Comparison of ENCODE assay signal across 20 cellular contexts in the genomic region with DNA sequence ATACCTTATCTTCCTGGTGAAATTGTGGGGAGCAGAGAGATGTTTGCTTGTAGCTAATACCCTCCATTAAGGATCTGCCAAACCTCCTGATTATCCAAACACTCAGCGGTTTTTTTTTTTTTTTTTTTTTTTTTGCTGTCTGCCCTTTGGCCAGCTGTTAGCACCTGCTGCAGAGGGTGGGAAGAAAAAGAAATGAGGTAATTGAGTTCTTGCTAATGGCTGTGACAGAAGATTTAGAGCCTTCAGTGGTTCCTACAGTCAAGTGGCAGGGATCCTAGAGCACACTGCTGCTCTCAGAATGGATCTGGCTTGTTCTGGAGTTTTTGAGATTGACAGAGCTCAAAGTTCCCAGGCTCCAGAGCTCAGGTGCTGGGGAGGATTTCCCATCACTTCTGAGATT.
DNase-seq lines count a peak whose midpoint lies in the region; ATAC-seq lines count a peak whose summit lies in the region.
"Had no signal": no experiment of that assay in that cellular context is flagged by ENCODE, and none has a peak within 500 bp of the region (broad histone marks: within the 10 kb centered on the region; RNA-seq: fewer than 3 reads in every experiment).

No MANE protein-coding gene starts in this region.

- no peaks in the 10 kb centered on the region for H3K9me3 Mint-ChIP-seq in T-cell

- no peaks in the 10 kb centered on the region for H3K27me3 Mint-ChIP-seq in T-cell
- H3K27me3 Mint-ChIP-seq: naive thymus-derived CD8-positive, alpha-beta T cell had no signal

- peaks cover 5 to 23% (median 17%) of the 10 kb centered on the region in 3 donors for H3K4me1 Mint-ChIP-seq in T-cell

- CTCF ChIA-PET in T-cell (lab: Charles Lee), result interaction anchor here in 1 of 2 donors (0.6 kb wide), 3 partner anchors 47 to 870 kb away, joined by 3 to 12 read pairs (median 7); no protein-coding TSS in a partner anchor

- POLR2A ChIA-PET in T-cell (lab: Charles Lee), result no interaction called here

- ATAC-seq in left colon, result peak; percentile 60
- ATAC-seq in T-cell (replicated peaks in 1 of 4), result no peak
- ATAC-seq in GM19328 (IDR thresholded peaks at IDR 0.05; ENCODE audit: unreplicated experiment), result no peak
- ATAC-seq in GM21515 (IDR thresholded peaks at IDR 0.05; ENCODE audit: unreplicated experiment), result no peak
- ATAC-seq: A549; esophagus mucosa; GM12878; naive thymus-derived CD8-positive, alpha-beta T cell had no signal

- no peak overlapping the region for H3K27ac Mint-ChIP-seq in T-cell
- H3K27ac Mint-ChIP-seq: naive thymus-derived CD8-positive, alpha-beta T cell had no signal

- DNase-seq in NCI-H2081 (lab: John Stamatoyannopoulos, UW), result peak; percentile 12 to 35
- no peak for DNase-seq in NCI-H2081 treated with DMSO at 0.1 percent for 48 hours (lab: John Stamatoyannopoulos, UW)
- DNase-seq in NCI-H1105 (lab: John Stamatoyannopoulos, UW), result peak; percentile 67
- peak; percentile 68 for DNase-seq in NCI-H2171 (lab: John Stamatoyannopoulos, UW)
- no peak for DNase-seq in left colon
- DNase-seq in T-cell, result no peak
- DNase-seq: activated CD8-positive, alpha-beta memory T cell treated with anti-CD3 and anti-CD28 coated beads, Interleukin-2, amount 50 U/mL, for 4 hours; activated effector memory CD4-positive, alpha-beta T cell treated with Interleukin-2 at 50 U/mL for 16 hours; effector memory CD4-positive, alpha-beta T cell; mesendoderm; naive thymus-derived CD8-positive, alpha-beta T cell; NCI-H446 treated with DMSO at 0.1 percent for 48 hours; Right ventricle myocardium superior; substantia nigra; T-helper 1 cell had no signal

- intact Hi-C loops in left colon (cut with DNase I, micrococcal nuclease), result no loop called here

- peaks cover 51% of the 10 kb centered on the region for H3K36me3 Mint-ChIP-seq in T-cell

- no peak overlapping the region for H3K4me3 Mint-ChIP-seq in T-cell
- H3K4me3 Mint-ChIP-seq: naive thymus-derived CD8-positive, alpha-beta T cell had no signal

Comparison
In these comparisons a context has a peak if more than half of its experiments do, and no peak if none do; other contexts are left out.
1. DNase-seq: peak in NCI-H2081 (2 of 2), NCI-H1105 (single experiment) and NCI-H2171 (single experiment); none in NCI-H2081 treated with DMSO at 0.1 percent for 48 hours (single experiment), left colon (0 of 2) and T-cell (0 of 34).